ENCODE assay signal across 17 cellular contexts in the genomic region with DNA sequence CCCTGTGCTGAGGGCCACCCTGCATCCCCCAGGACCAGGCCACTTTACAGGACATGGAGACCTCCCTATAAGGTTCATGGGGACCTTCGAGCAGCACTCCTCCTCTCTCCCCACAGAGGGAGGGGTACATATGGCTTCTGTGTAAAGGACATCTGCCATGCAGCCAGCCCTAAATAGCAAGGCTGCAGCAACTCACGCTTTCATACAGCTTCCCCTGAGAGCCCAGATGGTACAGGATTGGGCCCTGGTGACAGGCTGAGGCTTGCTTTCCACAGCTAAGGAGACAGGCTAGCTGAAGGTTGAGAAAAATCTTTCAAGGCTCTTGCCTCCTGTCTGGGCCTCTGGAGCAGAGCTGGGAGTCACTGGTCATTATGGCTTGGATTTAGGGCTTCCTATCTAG.
DNase-seq lines count a peak whose midpoint lies in the region; ATAC-seq and TF ChIP-seq lines count a peak whose summit lies in the region.
"Had no signal": no experiment of that assay in that cellular context is flagged by ENCODE, and none has a peak within 500 bp of the region (broad histone marks: within the 10 kb centered on the region; RNA-seq: fewer than 3 reads in every experiment).

No MANE protein-coding gene starts in this region.

- H3K4me3 ChIP-seq in mesenchymal stem cell (ENCODE audit: insufficient read depth in 1 of 2, low read depth in 1 of 2, low read length in 2 of 2) (no peak overlapping the region), GM23248 (no peak overlapping the region)
- H3K4me3 ChIP-seq: MG63, SJCRH30 had no signal

- no peaks in the 10 kb centered on the region for H3K36me3 ChIP-seq in mesenchymal stem cell (ENCODE audit: control insufficient read depth in 1 of 2, insufficient read depth in 2 of 2, low read depth in 1 of 2, low read length in 2 of 2)
- H3K36me3 ChIP-seq in GM23248 (ENCODE audit: low read depth): no peaks in the 10 kb centered on the region
- H3K36me3 ChIP-seq: MG63, SJCRH30 had no signal

- peaks cover 7% of the 10 kb centered on the region for H3K4me1 ChIP-seq in mesenchymal stem cell (ENCODE audit: control insufficient read depth, insufficient read depth, low read depth, low read length)
- H3K4me1 ChIP-seq in GM23248 (ENCODE audit: insufficient read depth): no peaks in the 10 kb centered on the region

- no peaks in the 10 kb centered on the region for H3K9me2 ChIP-seq in GM23248 (ENCODE audit: insufficient read depth)

- peak overlapping the region; percentile 25 to 63 for H3K18ac ChIP-seq in mesenchymal stem cell (ENCODE audit: low read depth in 1 of 2, low read length in 2 of 2)

- TF ChIP-seq CTCF in RWPE1 (conservative IDR thresholded peaks at IDR 0.05; ENCODE audit: low read depth): no peak

- H3K14ac ChIP-seq in mesenchymal stem cell (ENCODE audit: low read length in 2 of 2): no peak overlapping the region

- no peak overlapping the region for H3K4me2 ChIP-seq in mesenchymal stem cell (ENCODE audit: low read length, poor library complexity, severe bottlenecking)
- no peak overlapping the region for H3K4me2 ChIP-seq in GM23248 (ENCODE audit: unreplicated experiment)
- H3K4me2 ChIP-seq: KMS-11 had no signal

- POLR2A ChIA-PET in RWPE1 (lab: Yijun Ruan, JAX; ENCODE audit: low non-redundant PET): no interaction called here

- peak overlapping the region; percentile 9 to 78 for H2BK12ac ChIP-seq in mesenchymal stem cell (ENCODE audit: low read length in 2 of 2)

- H2BK5ac ChIP-seq in mesenchymal stem cell (ENCODE audit: low read depth, low read length, poor library complexity, severe bottlenecking): no peak overlapping the region

- peak overlapping the region; percentile 45 for H4K8ac ChIP-seq in mesenchymal stem cell (ENCODE audit: low read length)

- CTCF ChIA-PET in RWPE1 (lab: Yijun Ruan, JAX): no interaction called here

- H3K9ac ChIP-seq in mesenchymal stem cell (ENCODE audit: low read length) (no peak overlapping the region), GM23248 (no peak overlapping the region)
- H3K9ac ChIP-seq: KMS-11 had no signal

- ATAC-seq in SK-N-SH treated with all-trans-retinoic acid at 6 μM for 48 hours (peak; percentile 21; the same call in 2 of the 3 replicates), GM21825 (IDR thresholded peaks at IDR 0.05; ENCODE audit: unreplicated experiment) (no peak), HG02623 (IDR thresholded peaks at IDR 0.05; ENCODE audit: unreplicated experiment) (no peak)
- ATAC-seq: HepG2 had no signal

- H3K27me3 ChIP-seq in mesenchymal stem cell (ENCODE audit: control insufficient read depth in 1 of 2, insufficient read depth in 1 of 2, low read length in 2 of 2) (no peaks in the 10 kb centered on the region), GM23248 (replicated peaks; ENCODE audit: insufficient read depth) (no peaks in the 10 kb centered on the region; the same call in 1 of the 2 replicates)
- H3K27me3 ChIP-seq: MG63, SJCRH30 had no signal

- peak overlapping the region; percentile 93 for H2BK15ac ChIP-seq in mesenchymal stem cell (ENCODE audit: low read depth, poor library complexity, severe bottlenecking)

- H3K9me3 ChIP-seq in mesenchymal stem cell (ENCODE audit: control insufficient read depth, low read length) (no peaks in the 10 kb centered on the region), GM23248 (ENCODE audit: low read depth) (no peaks in the 10 kb centered on the region)
- H3K9me3 ChIP-seq: MG63, SJCRH30 had no signal

- in situ Hi-C loops in GM23248 (cut with MboI): no loop called here

- H2AFZ ChIP-seq in mesenchymal stem cell (ENCODE audit: low read depth, low read length): peak overlapping the region; percentile 29
- H2AFZ ChIP-seq in GM23248: no peak overlapping the region

- no peak overlapping the region for H3K27ac ChIP-seq in mesenchymal stem cell (ENCODE audit: low read length, poor library complexity, severe bottlenecking)
- no peak overlapping the region for H3K27ac ChIP-seq in RWPE1
- no peak overlapping the region for H3K27ac ChIP-seq in GM23248
- H3K27ac ChIP-seq: KMS-11, SJCRH30 had no signal

- H3K79me2 ChIP-seq in GM23248 (ENCODE audit: insufficient read depth): no peaks in the 10 kb centered on the region

- H3K79me1 ChIP-seq in mesenchymal stem cell (replicated peaks; ENCODE audit: low read length, poor library complexity, severe bottlenecking): no peaks in the 10 kb centered on the region

- H2AK5ac ChIP-seq in mesenchymal stem cell (ENCODE audit: low read length, severe bottlenecking): no peak overlapping the region

- H3K4ac ChIP-seq in mesenchymal stem cell (ENCODE audit: low read depth in 1 of 2, low read length in 2 of 2): peak overlapping the region in 1 of 2 experiments; percentile 53

- 0 out of 2 replicates have a peak, but pooled peaks cover under 1% of the 10 kb centered on the region for H3F3A ChIP-seq in GM23248 (ENCODE audit: insufficient read depth)

- 73% methylated on average over 2 of the region's 2 CpGs for WGBS in mesenchymal stem cell
- WGBS in GM23248 (ENCODE audit: low coverage in 1 of 2, low lambda C conversion rate in 2 of 2, missing lambda C conversion rate in 2 of 2), 2 experiments: 52 to 57% methylated on average over 2 of the region's 2 CpGs

- DNase-seq in D341Med (ENCODE audit: low spot score) (peak; percentile 52), NCI-H2171 treated with DMSO at 0.1 percent for 48 hours (lab: John Stamatoyannopoulos, UW) (peak; percentile 89), mesenchymal stem cell (peak; percentile 7), RWPE1 (ENCODE audit: low spot score) (no peak), GM23248 (no peak)
- DNase-seq: COR-L47, MG63, NCI-H1105, NCI-H2029, NCI-H345, SJCRH30, T-helper 1 cell had no signal

- no peaks in the 10 kb centered on the region for H4K20me1 ChIP-seq in GM23248 (ENCODE audit: insufficient read depth)

- peak overlapping the region; percentile 64 for H4K91ac ChIP-seq in mesenchymal stem cell (ENCODE audit: low read length)

- H3K23ac ChIP-seq in mesenchymal stem cell (ENCODE audit: low read length in 2 of 2): no peak overlapping the region

- H2BK120ac ChIP-seq in mesenchymal stem cell (ENCODE audit: low read depth, low read length): no peak overlapping the region

TF ChIP-seq in SK-N-SH treated with all-trans-retinoic acid at 6 μM for 48 hours, 23 proteins besides CTCF, POLR2A, EP300 and RAD21:
- TF ChIP-seq OSR1 (CRISPR knock-in tag; IDR thresholded peaks at IDR 0.05) (no peak), BACH2 (CRISPR knock-in tag; IDR thresholded peaks at IDR 0.05; ENCODE audit: borderline replicate concordance) (no peak), TCF4 (CRISPR knock-in tag; IDR thresholded peaks at IDR 0.05; ENCODE audit: borderline replicate concordance) (no peak), ESRRG (CRISPR knock-in tag; IDR thresholded peaks at IDR 0.05) (no peak), ZFP30 (CRISPR knock-in tag; IDR thresholded peaks at IDR 0.05) (no peak), CSDC2 (CRISPR knock-in tag; IDR thresholded peaks at IDR 0.05) (no peak), ZNF70 (CRISPR knock-in tag; IDR thresholded peaks at IDR 0.05) (no peak), ZC3H10 (CRISPR knock-in tag; IDR thresholded peaks at IDR 0.05) (no peak), ZNF565 (CRISPR knock-in tag; conservative IDR thresholded peaks at IDR 0.05; ENCODE audit: low read depth) (no peak)
- TF ChIP-seq, protein P1, sequence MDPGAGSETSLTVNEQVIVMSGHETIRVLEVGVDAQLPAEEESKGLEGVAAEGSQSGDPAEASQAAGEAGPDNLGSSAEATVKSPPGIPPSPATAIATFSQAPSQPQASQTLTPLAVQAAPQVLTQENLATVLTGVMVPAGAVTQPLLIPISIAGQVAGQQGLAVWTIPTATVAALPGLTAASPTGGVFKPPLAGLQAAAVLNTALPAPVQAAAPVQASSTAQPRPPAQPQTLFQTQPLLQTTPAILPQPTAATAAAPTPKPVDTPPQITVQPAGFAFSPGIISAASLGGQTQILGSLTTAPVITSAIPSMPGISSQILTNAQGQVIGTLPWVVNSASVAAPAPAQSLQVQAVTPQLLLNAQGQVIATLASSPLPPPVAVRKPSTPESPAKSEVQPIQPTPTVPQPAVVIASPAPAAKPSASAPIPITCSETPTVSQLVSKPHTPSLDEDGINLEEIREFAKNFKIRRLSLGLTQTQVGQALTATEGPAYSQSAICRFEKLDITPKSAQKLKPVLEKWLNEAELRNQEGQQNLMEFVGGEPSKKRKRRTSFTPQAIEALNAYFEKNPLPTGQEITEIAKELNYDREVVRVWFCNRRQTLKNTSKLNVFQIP (CRISPR knock-in tag; IDR thresholded peaks at IDR 0.05; ENCODE audit: borderline replicate concordance, low read depth): no peak
- TF ChIP-seq, protein P2, sequence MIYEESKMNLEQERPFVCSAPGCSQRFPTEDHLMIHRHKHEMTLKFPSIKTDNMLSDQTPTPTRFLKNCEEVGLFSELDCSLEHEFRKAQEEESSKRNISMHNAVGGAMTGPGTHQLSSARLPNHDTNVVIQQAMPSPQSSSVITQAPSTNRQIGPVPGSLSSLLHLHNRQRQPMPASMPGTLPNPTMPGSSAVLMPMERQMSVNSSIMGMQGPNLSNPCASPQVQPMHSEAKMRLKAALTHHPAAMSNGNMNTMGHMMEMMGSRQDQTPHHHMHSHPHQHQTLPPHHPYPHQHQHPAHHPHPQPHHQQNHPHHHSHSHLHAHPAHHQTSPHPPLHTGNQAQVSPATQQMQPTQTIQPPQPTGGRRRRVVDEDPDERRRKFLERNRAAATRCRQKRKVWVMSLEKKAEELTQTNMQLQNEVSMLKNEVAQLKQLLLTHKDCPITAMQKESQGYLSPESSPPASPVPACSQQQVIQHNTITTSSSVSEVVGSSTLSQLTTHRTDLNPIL (CRISPR knock-in tag; IDR thresholded peaks at IDR 0.05; ENCODE audit: low read depth): no peak
- TF ChIP-seq, protein P3, sequence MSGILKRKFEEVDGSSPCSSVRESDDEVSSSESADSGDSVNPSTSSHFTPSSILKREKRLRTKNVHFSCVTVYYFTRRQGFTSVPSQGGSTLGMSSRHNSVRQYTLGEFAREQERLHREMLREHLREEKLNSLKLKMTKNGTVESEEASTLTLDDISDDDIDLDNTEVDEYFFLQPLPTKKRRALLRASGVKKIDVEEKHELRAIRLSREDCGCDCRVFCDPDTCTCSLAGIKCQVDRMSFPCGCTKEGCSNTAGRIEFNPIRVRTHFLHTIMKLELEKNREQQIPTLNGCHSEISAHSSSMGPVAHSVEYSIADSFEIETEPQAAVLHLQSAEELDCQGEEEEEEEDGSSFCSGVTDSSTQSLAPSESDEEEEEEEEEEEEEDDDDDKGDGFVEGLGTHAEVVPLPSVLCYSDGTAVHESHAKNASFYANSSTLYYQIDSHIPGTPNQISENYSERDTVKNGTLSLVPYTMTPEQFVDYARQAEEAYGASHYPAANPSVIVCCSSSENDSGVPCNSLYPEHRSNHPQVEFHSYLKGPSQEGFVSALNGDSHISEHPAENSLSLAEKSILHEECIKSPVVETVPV (CRISPR knock-in tag; IDR thresholded peaks at IDR 0.05): no peak

Comparison
In these comparisons a context has a peak if more than half of its experiments do, and no peak if none do; other contexts are left out.
1. DNase-seq: peak in D341Med (single experiment), NCI-H2171 treated with DMSO at 0.1 percent for 48 hours (single experiment) and mesenchymal stem cell (single experiment); none in RWPE1 (single experiment) and GM23248 (single experiment).